1 cellular context compared by ENCODE assay signal in genomic region chr19:5838437-5839311, GRCh38.
TF ChIP-seq lines count a peak whose summit lies in the region.

No MANE protein-coding gene starts in this region.

TF ChIP-seq in HepG2, 621 proteins besides CTCF, POLR2A, EP300 and RAD21 (continued from another document and continues in another):
- TF ChIP-seq, protein P1, sequence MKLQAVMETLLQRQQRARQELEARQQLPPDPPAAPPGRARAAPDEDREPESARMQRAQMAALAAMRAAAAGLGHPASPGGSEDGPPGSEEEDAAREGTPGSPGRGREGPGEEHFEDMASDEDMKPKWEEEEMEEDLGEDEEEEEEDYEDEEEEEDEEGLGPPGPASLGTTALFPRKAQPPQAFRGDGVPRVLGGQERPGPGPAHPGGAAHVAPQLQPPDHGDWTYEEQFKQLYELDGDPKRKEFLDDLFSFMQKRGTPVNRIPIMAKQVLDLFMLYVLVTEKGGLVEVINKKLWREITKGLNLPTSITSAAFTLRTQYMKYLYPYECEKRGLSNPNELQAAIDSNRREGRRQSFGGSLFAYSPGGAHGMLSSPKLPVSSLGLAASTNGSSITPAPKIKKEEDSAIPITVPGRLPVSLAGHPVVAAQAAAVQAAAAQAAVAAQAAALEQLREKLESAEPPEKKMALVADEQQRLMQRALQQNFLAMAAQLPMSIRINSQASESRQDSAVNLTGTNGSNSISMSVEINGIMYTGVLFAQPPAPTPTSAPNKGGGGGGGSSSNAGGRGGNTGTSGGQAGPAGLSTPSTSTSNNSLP (IDR thresholded peaks at IDR 0.05; ENCODE audit: low read depth, low read length), result no peak
- peak; percentile 35 for TF ChIP-seq CBX1 (IDR thresholded peaks at IDR 0.05; ENCODE audit: low read depth)
- 0 out of 2 replicates have a peak, but pooled peaks have one; percentile 36 for TF ChIP-seq ZNF550 (CRISPR knock-in tag; IDR thresholded peaks at IDR 0.05; ENCODE audit: borderline replicate concordance)
- 0 out of 2 replicates have a peak, but pooled peaks have one; percentile 14 for TF ChIP-seq HNRNPL (IDR thresholded peaks at IDR 0.05; ENCODE audit: low read depth, low read length)
- no peak for TF ChIP-seq DZIP1 (CRISPR knock-in tag; IDR thresholded peaks at IDR 0.05)
- TF ChIP-seq, protein P2, sequence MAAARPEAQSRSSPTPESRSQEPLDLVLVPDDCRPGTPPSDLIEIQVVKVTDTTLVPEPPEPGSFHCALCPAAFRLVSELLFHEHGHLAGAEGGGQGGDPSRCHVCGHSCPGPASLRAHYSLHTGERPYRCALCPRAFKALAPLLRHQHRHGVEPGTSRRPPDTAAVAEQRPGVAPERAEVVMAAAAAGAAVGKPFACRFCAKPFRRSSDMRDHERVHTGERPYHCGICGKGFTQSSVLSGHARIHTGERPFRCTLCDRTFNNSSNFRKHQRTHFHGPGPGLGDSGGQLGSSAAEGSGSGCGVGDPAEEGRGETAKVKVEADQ (CRISPR knock-in tag; IDR thresholded peaks at IDR 0.05; ENCODE audit: borderline replicate concordance), result peak; percentile 52; the same call in 1 of the 2 replicates
- TF ChIP-seq ZNF143 (CRISPR knock-in tag; IDR thresholded peaks at IDR 0.05), result no peak
- peak; percentile 7; the same call in 1 of the 2 replicates for TF ChIP-seq KDM2A (CRISPR knock-in tag; IDR thresholded peaks at IDR 0.05; ENCODE audit: borderline replicate concordance, low read depth)
- no peak for TF ChIP-seq CBX5 (CRISPR knock-in tag; IDR thresholded peaks at IDR 0.05; ENCODE audit: borderline replicate concordance)
- no peak; the same call in 1 of the 2 replicates for TF ChIP-seq ZNF441 (CRISPR knock-in tag; IDR thresholded peaks at IDR 0.05; ENCODE audit: borderline replicate concordance)
- 0 out of 2 replicates have a peak, but pooled peaks have one; percentile 51 for TF ChIP-seq ZBTB42 (CRISPR knock-in tag; IDR thresholded peaks at IDR 0.05)
- TF ChIP-seq TSC22D2 (CRISPR knock-in tag; IDR thresholded peaks at IDR 0.05; ENCODE audit: borderline replicate concordance), result no peak
- TF ChIP-seq MIER3 (CRISPR knock-in tag; IDR thresholded peaks at IDR 0.05; ENCODE audit: borderline replicate concordance), result no peak
- TF ChIP-seq MED13 (CRISPR knock-in tag; IDR thresholded peaks at IDR 0.05), result no peak
- no peak for TF ChIP-seq ATRX (CRISPR knock-in tag; IDR thresholded peaks at IDR 0.05; ENCODE audit: borderline replicate concordance)
- no peak for TF ChIP-seq NR2F1 (CRISPR knock-in tag; IDR thresholded peaks at IDR 0.05)
- TF ChIP-seq ZSCAN25 (CRISPR knock-in tag; IDR thresholded peaks at IDR 0.05), result 0 out of 2 replicates have a peak, but pooled peaks have one; percentile 30
- no peak for TF ChIP-seq CBX2 (IDR thresholded peaks at IDR 0.05; ENCODE audit: low read depth, low read length)
- peak; percentile 66; the same call in 1 of the 2 replicates for TF ChIP-seq CBX2 (CRISPR knock-in tag; IDR thresholded peaks at IDR 0.05; ENCODE audit: low read depth)
- no peak for TF ChIP-seq ZNF780A (CRISPR knock-in tag; IDR thresholded peaks at IDR 0.05)
- peak; percentile 42; the same call in 1 of the 2 replicates for TF ChIP-seq SAP130 (CRISPR knock-in tag; IDR thresholded peaks at IDR 0.05; ENCODE audit: low read depth)
- peak; percentile 73 for TF ChIP-seq ZFY (CRISPR knock-in tag; IDR thresholded peaks at IDR 0.05)
- TF ChIP-seq ZNF430 (CRISPR knock-in tag; IDR thresholded peaks at IDR 0.05), result peak; percentile 65; the same call in 1 of the 2 replicates
- TF ChIP-seq ZNF296 (CRISPR knock-in tag; conservative IDR thresholded peaks at IDR 0.05), result 0 out of 2 replicates have a peak, but pooled peaks have one; percentile 7
- TF ChIP-seq, protein P3, sequence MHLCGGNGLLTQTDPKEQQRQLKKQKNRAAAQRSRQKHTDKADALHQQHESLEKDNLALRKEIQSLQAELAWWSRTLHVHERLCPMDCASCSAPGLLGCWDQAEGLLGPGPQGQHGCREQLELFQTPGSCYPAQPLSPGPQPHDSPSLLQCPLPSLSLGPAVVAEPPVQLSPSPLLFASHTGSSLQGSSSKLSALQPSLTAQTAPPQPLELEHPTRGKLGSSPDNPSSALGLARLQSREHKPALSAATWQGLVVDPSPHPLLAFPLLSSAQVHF (CRISPR knock-in tag; IDR thresholded peaks at IDR 0.05), result no peak
- TF ChIP-seq MYC (CRISPR knock-in tag; IDR thresholded peaks at IDR 0.05; ENCODE audit: borderline replicate concordance), result no peak
- TF ChIP-seq ZNF713 (CRISPR knock-in tag; IDR thresholded peaks at IDR 0.05), result 0 out of 2 replicates have a peak, but pooled peaks have one; percentile 56
- no peak for TF ChIP-seq ZNF460 (CRISPR knock-in tag; IDR thresholded peaks at IDR 0.05; ENCODE audit: borderline replicate concordance)
- TF ChIP-seq SMYD3 (CRISPR knock-in tag; IDR thresholded peaks at IDR 0.05), result peak; percentile 79
- TF ChIP-seq, protein P4, sequence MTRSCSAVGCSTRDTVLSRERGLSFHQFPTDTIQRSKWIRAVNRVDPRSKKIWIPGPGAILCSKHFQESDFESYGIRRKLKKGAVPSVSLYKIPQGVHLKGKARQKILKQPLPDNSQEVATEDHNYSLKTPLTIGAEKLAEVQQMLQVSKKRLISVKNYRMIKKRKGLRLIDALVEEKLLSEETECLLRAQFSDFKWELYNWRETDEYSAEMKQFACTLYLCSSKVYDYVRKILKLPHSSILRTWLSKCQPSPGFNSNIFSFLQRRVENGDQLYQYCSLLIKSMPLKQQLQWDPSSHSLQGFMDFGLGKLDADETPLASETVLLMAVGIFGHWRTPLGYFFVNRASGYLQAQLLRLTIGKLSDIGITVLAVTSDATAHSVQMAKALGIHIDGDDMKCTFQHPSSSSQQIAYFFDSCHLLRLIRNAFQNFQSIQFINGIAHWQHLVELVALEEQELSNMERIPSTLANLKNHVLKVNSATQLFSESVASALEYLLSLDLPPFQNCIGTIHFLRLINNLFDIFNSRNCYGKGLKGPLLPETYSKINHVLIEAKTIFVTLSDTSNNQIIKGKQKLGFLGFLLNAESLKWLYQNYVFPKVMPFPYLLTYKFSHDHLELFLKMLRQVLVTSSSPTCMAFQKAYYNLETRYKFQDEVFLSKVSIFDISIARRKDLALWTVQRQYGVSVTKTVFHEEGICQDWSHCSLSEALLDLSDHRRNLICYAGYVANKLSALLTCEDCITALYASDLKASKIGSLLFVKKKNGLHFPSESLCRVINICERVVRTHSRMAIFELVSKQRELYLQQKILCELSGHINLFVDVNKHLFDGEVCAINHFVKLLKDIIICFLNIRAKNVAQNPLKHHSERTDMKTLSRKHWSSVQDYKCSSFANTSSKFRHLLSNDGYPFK (CRISPR knock-in tag; IDR thresholded peaks at IDR 0.05; ENCODE audit: borderline replicate concordance), result 0 out of 2 replicates have a peak, but pooled peaks have one; percentile 32
- TF ChIP-seq, protein P5, sequence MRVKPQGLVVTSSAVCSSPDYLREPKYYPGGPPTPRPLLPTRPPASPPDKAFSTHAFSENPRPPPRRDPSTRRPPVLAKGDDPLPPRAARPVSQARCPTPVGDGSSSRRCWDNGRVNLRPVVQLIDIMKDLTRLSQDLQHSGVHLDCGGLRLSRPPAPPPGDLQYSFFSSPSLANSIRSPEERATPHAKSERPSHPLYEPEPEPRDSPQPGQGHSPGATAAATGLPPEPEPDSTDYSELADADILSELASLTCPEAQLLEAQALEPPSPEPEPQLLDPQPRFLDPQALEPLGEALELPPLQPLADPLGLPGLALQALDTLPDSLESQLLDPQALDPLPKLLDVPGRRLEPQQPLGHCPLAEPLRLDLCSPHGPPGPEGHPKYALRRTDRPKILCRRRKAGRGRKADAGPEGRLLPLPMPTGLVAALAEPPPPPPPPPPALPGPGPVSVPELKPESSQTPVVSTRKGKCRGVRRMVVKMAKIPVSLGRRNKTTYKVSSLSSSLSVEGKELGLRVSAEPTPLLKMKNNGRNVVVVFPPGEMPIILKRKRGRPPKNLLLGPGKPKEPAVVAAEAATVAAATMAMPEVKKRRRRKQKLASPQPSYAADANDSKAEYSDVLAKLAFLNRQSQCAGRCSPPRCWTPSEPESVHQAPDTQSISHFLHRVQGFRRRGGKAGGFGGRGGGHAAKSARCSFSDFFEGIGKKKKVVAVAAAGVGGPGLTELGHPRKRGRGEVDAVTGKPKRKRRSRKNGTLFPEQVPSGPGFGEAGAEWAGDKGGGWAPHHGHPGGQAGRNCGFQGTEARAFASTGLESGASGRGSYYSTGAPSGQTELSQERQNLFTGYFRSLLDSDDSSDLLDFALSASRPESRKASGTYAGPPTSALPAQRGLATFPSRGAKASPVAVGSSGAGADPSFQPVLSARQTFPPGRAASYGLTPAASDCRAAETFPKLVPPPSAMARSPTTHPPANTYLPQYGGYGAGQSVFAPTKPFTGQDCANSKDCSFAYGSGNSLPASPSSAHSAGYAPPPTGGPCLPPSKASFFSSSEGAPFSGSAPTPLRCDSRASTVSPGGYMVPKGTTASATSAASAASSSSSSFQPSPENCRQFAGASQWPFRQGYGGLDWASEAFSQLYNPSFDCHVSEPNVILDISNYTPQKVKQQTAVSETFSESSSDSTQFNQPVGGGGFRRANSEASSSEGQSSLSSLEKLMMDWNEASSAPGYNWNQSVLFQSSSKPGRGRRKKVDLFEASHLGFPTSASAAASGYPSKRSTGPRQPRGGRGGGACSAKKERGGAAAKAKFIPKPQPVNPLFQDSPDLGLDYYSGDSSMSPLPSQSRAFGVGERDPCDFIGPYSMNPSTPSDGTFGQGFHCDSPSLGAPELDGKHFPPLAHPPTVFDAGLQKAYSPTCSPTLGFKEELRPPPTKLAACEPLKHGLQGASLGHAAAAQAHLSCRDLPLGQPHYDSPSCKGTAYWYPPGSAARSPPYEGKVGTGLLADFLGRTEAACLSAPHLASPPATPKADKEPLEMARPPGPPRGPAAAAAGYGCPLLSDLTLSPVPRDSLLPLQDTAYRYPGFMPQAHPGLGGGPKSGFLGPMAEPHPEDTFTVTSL (CRISPR knock-in tag; IDR thresholded peaks at IDR 0.05; ENCODE audit: borderline replicate concordance), result no peak
- no peak for TF ChIP-seq MNT (IDR thresholded peaks at IDR 0.05)
- no peak for TF ChIP-seq PAX8 (CRISPR knock-in tag; IDR thresholded peaks at IDR 0.05; ENCODE audit: borderline replicate concordance)
- TF ChIP-seq ZNF782 (CRISPR knock-in tag; IDR thresholded peaks at IDR 0.05; ENCODE audit: borderline replicate concordance), result no peak
- TF ChIP-seq ZNF703 (CRISPR knock-in tag; IDR thresholded peaks at IDR 0.05; ENCODE audit: borderline replicate concordance), result no peak
- 0 out of 2 replicates have a peak, but pooled peaks have one; percentile 76 for TF ChIP-seq ELF4 (CRISPR knock-in tag; IDR thresholded peaks at IDR 0.05; ENCODE audit: borderline replicate concordance)
- no peak; the same call in 1 of the 2 replicates for TF ChIP-seq NR2C2 (CRISPR knock-in tag; IDR thresholded peaks at IDR 0.05; ENCODE audit: borderline replicate concordance)
- TF ChIP-seq HOXA7 (CRISPR knock-in tag; IDR thresholded peaks at IDR 0.05), result no peak
- TF ChIP-seq, protein P6, sequence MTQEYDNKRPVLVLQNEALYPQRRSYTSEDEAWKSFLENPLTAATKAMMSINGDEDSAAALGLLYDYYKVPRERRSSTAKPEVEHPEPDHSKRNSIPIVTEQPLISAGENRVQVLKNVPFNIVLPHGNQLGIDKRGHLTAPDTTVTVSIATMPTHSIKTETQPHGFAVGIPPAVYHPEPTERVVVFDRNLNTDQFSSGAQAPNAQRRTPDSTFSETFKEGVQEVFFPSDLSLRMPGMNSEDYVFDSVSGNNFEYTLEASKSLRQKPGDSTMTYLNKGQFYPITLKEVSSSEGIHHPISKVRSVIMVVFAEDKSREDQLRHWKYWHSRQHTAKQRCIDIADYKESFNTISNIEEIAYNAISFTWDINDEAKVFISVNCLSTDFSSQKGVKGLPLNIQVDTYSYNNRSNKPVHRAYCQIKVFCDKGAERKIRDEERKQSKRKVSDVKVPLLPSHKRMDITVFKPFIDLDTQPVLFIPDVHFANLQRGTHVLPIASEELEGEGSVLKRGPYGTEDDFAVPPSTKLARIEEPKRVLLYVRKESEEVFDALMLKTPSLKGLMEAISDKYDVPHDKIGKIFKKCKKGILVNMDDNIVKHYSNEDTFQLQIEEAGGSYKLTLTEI (CRISPR knock-in tag; conservative IDR thresholded peaks at IDR 0.05), result no peak
- TF ChIP-seq ZNF547 (CRISPR knock-in tag; IDR thresholded peaks at IDR 0.05), result peak; percentile 54
- TF ChIP-seq, protein P7, sequence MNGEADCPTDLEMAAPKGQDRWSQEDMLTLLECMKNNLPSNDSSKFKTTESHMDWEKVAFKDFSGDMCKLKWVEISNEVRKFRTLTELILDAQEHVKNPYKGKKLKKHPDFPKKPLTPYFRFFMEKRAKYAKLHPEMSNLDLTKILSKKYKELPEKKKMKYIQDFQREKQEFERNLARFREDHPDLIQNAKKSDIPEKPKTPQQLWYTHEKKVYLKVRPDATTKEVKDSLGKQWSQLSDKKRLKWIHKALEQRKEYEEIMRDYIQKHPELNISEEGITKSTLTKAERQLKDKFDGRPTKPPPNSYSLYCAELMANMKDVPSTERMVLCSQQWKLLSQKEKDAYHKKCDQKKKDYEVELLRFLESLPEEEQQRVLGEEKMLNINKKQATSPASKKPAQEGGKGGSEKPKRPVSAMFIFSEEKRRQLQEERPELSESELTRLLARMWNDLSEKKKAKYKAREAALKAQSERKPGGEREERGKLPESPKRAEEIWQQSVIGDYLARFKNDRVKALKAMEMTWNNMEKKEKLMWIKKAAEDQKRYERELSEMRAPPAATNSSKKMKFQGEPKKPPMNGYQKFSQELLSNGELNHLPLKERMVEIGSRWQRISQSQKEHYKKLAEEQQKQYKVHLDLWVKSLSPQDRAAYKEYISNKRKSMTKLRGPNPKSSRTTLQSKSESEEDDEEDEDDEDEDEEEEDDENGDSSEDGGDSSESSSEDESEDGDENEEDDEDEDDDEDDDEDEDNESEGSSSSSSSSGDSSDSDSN (CRISPR knock-in tag; IDR thresholded peaks at IDR 0.05), result peak; percentile 59
